In the genomic region with DNA sequence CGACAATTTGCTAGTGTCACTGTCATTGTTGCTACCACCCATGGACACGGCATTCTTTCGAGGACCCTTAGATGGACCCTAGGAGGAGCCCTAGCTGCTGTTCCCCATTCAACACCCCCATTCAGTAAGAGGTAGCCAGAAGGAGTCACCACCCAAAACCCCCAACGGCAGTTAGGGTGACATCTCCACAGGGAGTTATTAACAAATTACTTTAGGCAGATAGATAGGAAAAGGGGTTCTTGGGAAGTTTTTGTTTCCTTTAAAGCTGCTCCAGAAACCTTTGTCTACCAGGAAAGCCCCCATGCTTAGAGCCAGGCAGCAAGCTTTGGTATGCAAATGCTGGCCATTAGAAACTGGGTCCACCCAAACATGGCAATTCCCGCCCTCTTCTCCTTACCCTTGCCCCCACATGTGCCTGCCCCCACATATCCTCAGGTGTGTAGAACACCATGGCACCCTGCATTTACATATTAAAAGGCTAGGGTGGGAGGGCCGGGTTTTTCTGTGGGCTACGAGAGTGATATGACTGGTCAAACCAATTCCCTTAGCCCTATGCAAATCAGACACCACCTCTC, we compare ENCODE assay signal across 2 cellular contexts.
TF ChIP-seq lines count a peak whose summit lies in the region.

No MANE protein-coding gene starts in this region.

TF ChIP-seq in WTC11, 78 proteins besides CTCF, POLR2A, EP300 and RAD21 (continued from another document):
- TF ChIP-seq TEAD1 (CRISPR knock-in tag; IDR thresholded peaks at IDR 0.05) = 0 out of 2 replicates have a peak, but pooled peaks have one; percentile 37
- no peak for TF ChIP-seq CREM (CRISPR knock-in tag; IDR thresholded peaks at IDR 0.05)
- TF ChIP-seq JUN (CRISPR knock-in tag; IDR thresholded peaks at IDR 0.05) = no peak
- TF ChIP-seq, protein P1, sequence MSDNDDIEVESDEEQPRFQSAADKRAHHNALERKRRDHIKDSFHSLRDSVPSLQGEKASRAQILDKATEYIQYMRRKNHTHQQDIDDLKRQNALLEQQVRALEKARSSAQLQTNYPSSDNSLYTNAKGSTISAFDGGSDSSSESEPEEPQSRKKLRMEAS (CRISPR knock-in tag; IDR thresholded peaks at IDR 0.05) = 0 out of 2 replicates have a peak, but pooled peaks have one; percentile 22
- TF ChIP-seq ZNF317 (CRISPR knock-in tag; IDR thresholded peaks at IDR 0.05; ENCODE audit: borderline replicate concordance, low read depth) = no peak
- TF ChIP-seq, protein P2, sequence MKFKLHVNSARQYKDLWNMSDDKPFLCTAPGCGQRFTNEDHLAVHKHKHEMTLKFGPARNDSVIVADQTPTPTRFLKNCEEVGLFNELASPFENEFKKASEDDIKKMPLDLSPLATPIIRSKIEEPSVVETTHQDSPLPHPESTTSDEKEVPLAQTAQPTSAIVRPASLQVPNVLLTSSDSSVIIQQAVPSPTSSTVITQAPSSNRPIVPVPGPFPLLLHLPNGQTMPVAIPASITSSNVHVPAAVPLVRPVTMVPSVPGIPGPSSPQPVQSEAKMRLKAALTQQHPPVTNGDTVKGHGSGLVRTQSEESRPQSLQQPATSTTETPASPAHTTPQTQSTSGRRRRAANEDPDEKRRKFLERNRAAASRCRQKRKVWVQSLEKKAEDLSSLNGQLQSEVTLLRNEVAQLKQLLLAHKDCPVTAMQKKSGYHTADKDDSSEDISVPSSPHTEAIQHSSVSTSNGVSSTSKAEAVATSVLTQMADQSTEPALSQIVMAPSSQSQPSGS (CRISPR knock-in tag; IDR thresholded peaks at IDR 0.05; ENCODE audit: borderline replicate concordance, low read depth) = no peak
- TF ChIP-seq, protein P3, sequence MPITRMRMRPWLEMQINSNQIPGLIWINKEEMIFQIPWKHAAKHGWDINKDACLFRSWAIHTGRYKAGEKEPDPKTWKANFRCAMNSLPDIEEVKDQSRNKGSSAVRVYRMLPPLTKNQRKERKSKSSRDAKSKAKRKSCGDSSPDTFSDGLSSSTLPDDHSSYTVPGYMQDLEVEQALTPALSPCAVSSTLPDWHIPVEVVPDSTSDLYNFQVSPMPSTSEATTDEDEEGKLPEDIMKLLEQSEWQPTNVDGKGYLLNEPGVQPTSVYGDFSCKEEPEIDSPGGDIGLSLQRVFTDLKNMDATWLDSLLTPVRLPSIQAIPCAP (CRISPR knock-in tag; IDR thresholded peaks at IDR 0.05) = no peak
- TF ChIP-seq, protein P4, sequence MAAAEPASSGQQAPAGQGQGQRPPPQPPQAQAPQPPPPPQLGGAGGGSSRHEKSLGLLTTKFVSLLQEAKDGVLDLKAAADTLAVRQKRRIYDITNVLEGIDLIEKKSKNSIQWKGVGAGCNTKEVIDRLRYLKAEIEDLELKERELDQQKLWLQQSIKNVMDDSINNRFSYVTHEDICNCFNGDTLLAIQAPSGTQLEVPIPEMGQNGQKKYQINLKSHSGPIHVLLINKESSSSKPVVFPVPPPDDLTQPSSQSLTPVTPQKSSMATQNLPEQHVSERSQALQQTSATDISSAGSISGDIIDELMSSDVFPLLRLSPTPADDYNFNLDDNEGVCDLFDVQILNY (CRISPR knock-in tag; IDR thresholded peaks at IDR 0.05) = no peak
- no peak for TF ChIP-seq OVOL2 (CRISPR knock-in tag; IDR thresholded peaks at IDR 0.05; ENCODE audit: borderline replicate concordance)
- TF ChIP-seq, protein P5, sequence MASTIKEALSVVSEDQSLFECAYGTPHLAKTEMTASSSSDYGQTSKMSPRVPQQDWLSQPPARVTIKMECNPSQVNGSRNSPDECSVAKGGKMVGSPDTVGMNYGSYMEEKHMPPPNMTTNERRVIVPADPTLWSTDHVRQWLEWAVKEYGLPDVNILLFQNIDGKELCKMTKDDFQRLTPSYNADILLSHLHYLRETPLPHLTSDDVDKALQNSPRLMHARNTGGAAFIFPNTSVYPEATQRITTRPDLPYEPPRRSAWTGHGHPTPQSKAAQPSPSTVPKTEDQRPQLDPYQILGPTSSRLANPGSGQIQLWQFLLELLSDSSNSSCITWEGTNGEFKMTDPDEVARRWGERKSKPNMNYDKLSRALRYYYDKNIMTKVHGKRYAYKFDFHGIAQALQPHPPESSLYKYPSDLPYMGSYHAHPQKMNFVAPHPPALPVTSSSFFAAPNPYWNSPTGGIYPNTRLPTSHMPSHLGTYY (CRISPR knock-in tag; IDR thresholded peaks at IDR 0.05) = no peak

TF ChIP-seq in HEK293T, 16 proteins besides CTCF, POLR2A, EP300 and RAD21 (continued from another document):
- TF ChIP-seq CTBP1 (IDR thresholded peaks at IDR 0.05; ENCODE audit: borderline replicate concordance) (no peak), ARNT (IDR thresholded peaks at IDR 0.05) (no peak), FOXK2 (IDR thresholded peaks at IDR 0.05) (no peak), L3MBTL2 (conservative IDR thresholded peaks at IDR 0.05) (no peak), SUZ12 (IDR thresholded peaks at IDR 0.05) (no peak), ZNF384 (IDR thresholded peaks at IDR 0.05) (no peak), SP1 (IDR thresholded peaks at IDR 0.05) (no peak), HDGF (IDR thresholded peaks at IDR 0.05; ENCODE audit: borderline replicate concordance) (no peak), BHLHE40 (IDR thresholded peaks at IDR 0.05; ENCODE audit: borderline replicate concordance) (no peak), NFRKB (IDR thresholded peaks at IDR 0.05) (no peak), FOXA1 (IDR thresholded peaks at IDR 0.05) (no peak), TARDBP (IDR thresholded peaks at IDR 0.05) (no peak), ELF4 (IDR thresholded peaks at IDR 0.05) (no peak), LEF1 (IDR thresholded peaks at IDR 0.05; ENCODE audit: borderline replicate concordance) (no peak)
- TF ChIP-seq, protein P6, sequence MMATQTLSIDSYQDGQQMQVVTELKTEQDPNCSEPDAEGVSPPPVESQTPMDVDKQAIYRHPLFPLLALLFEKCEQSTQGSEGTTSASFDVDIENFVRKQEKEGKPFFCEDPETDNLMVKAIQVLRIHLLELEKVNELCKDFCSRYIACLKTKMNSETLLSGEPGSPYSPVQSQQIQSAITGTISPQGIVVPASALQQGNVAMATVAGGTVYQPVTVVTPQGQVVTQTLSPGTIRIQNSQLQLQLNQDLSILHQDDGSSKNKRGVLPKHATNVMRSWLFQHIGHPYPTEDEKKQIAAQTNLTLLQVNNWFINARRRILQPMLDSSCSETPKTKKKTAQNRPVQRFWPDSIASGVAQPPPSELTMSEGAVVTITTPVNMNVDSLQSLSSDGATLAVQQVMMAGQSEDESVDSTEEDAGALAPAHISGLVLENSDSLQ (IDR thresholded peaks at IDR 0.05) = no peak
